ENCODE assay signal across 18 cellular contexts in genomic region chr2:1491751-1492150, GRCh38.
"Had no signal": no experiment of that assay in that cellular context is flagged by ENCODE, and none has a peak within 500 bp of the region (broad histone marks: within the 10 kb centered on the region; RNA-seq: fewer than 3 reads in every experiment).

No MANE protein-coding gene starts in this region.

- H3K27ac ChIP-seq: hepatocyte, tibial nerve had no signal

- H3K4me2 ChIP-seq: hepatocyte, SK-N-SH had no signal

- H3K36me3 ChIP-seq: left ventricle myocardium inferior, tibial nerve had no signal

- H3K4me3 ChIP-seq: esophagus muscularis mucosa, hepatocyte, left ventricle myocardium inferior, tibial nerve had no signal

- H3K9me3 ChIP-seq: esophagus muscularis mucosa, left ventricle myocardium inferior, SK-N-SH, tibial nerve had no signal

- H2AFZ ChIP-seq: hepatocyte had no signal

- H3K36me3 Mint-ChIP-seq: natural killer cell; stimulated activated memory B cell treated with anti-CD40 and anti-IgM and Interleukin-4, amounts not matched to agents 10 μg/mL and 1 μg/mL and 100 μg/mL, for 72 hours had no signal

- H3K4me1 Mint-ChIP-seq: natural killer cell had no signal

- H3K27me3 ChIP-seq: hepatocyte, tibial nerve had no signal

- DNase-seq: activated CD4-positive, alpha-beta T cell treated with anti-CD3 and anti-CD28 coated beads for 1 hour; activated CD4-positive, alpha-beta T cell treated with anti-CD3 and anti-CD28 coated beads, Interleukin-2, amount 50 U/mL, for 4 hours; activated naive CD4-positive, alpha-beta T cell treated with Interleukin-2 at 50 U/mL for 16 hours; anterior cingulate cortex; left ventricle myocardium inferior; mesenchymal stem cell; natural killer cell; nucleus accumbens; SK-N-SH; stimulated activated CD4-positive, alpha-beta T cell treated with anti-CD3 and anti-CD28 coated beads, Interleukin-2, amount 100 ng/mL, for 48 hours; T-helper 1 cell had no signal

- H3K27ac Mint-ChIP-seq: activated T-helper 1 cell treated with anti-CD3 and anti-CD28 coated beads, Interleukin-12 subunit alpha, Interleukin-12 subunit beta, Interleukin-2, Interleukin-4 antibody, amounts not matched to agents 30 ng/mL and 10 ng/mL and 1 ng/mL, durations not matched to agents 14 hours and 24 hours and 36 hours; natural killer cell; stimulated activated memory B cell treated with anti-CD40 and anti-IgM and Interleukin-4, amounts not matched to agents 10 μg/mL and 1 μg/mL and 100 μg/mL, for 72 hours had no signal

- H3K4me1 ChIP-seq: tibial nerve had no signal

- FAIRE-seq: bronchial epithelial cell, keratinocyte had no signal

- H3K9ac ChIP-seq: SK-N-SH had no signal

- H3K79me2 ChIP-seq: hepatocyte had no signal

- H3K9me3 Mint-ChIP-seq: activated T-helper 1 cell treated with anti-CD3 and anti-CD28 coated beads, Interleukin-12 subunit alpha, Interleukin-12 subunit beta, Interleukin-2, Interleukin-4 antibody, amounts not matched to agents 30 ng/mL and 10 ng/mL and 1 ng/mL, durations not matched to agents 14 hours and 24 hours and 36 hours; natural killer cell had no signal

- ATAC-seq: natural killer cell; stimulated activated memory B cell treated with anti-CD40 and anti-IgM and Interleukin-4, amounts not matched to agents 10 μg/mL and 1 μg/mL and 100 μg/mL, for 72 hours had no signal

- H3K4me3 Mint-ChIP-seq: activated T-helper 1 cell treated with anti-CD3 and anti-CD28 coated beads, Interleukin-12 subunit alpha, Interleukin-12 subunit beta, Interleukin-2, Interleukin-4 antibody, amounts not matched to agents 30 ng/mL and 10 ng/mL and 1 ng/mL, durations not matched to agents 14 hours and 24 hours and 36 hours; natural killer cell; stimulated activated memory B cell treated with anti-CD40 and anti-IgM and Interleukin-4, amounts not matched to agents 10 μg/mL and 1 μg/mL and 100 μg/mL, for 72 hours had no signal
